In genomic region chr17:28969706-28970393, GRCh38 we compare ENCODE assay signal across 21 cellular contexts. TPM values are rescaled to one million over a fixed set of nuclear protein-coding genes. Genes with fewer than 3 reads are reported as not detected.
"Had no signal": no experiment of that assay in that cellular context is flagged by ENCODE, and none has a peak within 500 bp of the region (broad histone marks: within the 10 kb centered on the region; RNA-seq: fewer than 3 reads in every experiment).

No MANE protein-coding gene starts in this region.

- H3K36me3 Mint-ChIP-seq: activated naive CD8-positive, alpha-beta T cell; natural killer cell had no signal

- H3K27me3 Mint-ChIP-seq: activated naive CD8-positive, alpha-beta T cell had no signal

- DNase-seq: activated CD4-positive, alpha-beta T cell treated with anti-CD3 and anti-CD28 coated beads, Interleukin-2, amount 50 U/mL, for 4 hours; activated gamma-delta T cell treated with Interleukin-2 at 50 U/mL for 16 hours; dorsolateral prefrontal cortex; foreskin keratinocyte; hippocampal formation; islet precursor cell; lower lobe of right lung; natural killer cell; stimulated activated CD4-positive, alpha-beta T cell treated with anti-CD3 and anti-CD28 coated beads, Interleukin-12 subunit alpha, Interleukin-12 subunit beta, amount 100 ng/mL, for 4 hours; stimulated activated CD4-positive, alpha-beta T cell treated with anti-CD3 and anti-CD28 coated beads, Interleukin-1b, Interleukin-23, amount 100 ng/mL, for 48 hours; stimulated activated CD8-positive, alpha-beta memory T cell treated with anti-CD3 and anti-CD28 coated beads, Interleukin-4, amount 100 ng/mL, for 48 hours; stimulated activated naive CD4-positive, alpha-beta T cell treated with Interleukin-2 at 50 U/mL for 16 hours; T-helper 2 cell; tibial artery had no signal

- FAIRE-seq: colon, urothelium cell line had no signal

- H3K4me3 Mint-ChIP-seq: activated naive CD8-positive, alpha-beta T cell; natural killer cell had no signal

- H3K4me1 ChIP-seq: foreskin keratinocyte, tibial artery had no signal

- H3K27me3 ChIP-seq: dorsolateral prefrontal cortex had no signal

- H3K9me3 Mint-ChIP-seq: natural killer cell had no signal

- H3K36me3 ChIP-seq: lower lobe of right lung, tibial artery had no signal

- H3K9me3 ChIP-seq: lower lobe of right lung, tibial artery had no signal

- H3K27ac Mint-ChIP-seq: activated naive CD8-positive, alpha-beta T cell had no signal

- ATAC-seq: foreskin keratinocyte, lower lobe of right lung, natural killer cell had no signal

- H3K4me3 ChIP-seq: dorsolateral prefrontal cortex, lower lobe of right lung, tibial artery had no signal

- H3K27ac ChIP-seq: foreskin keratinocyte, lower lobe of right lung, tibial artery had no signal

RNA-seq across cellular contexts. Expression of gene SEZ6, which starts 36.0 kb away (rescaled TPM):
- total RNA-seq: activated CD8-positive, alpha-beta memory T cell treated with anti-CD3 and anti-CD28 coated beads for 36 hours; cardiac septum; foreskin keratinocyte; lower lobe of right lung; renal cortical epithelial cell; subcutaneous adipose tissue had no signal
- polyA plus RNA-seq: foreskin keratinocyte had no signal
